ENCODE assay signal across 28 cellular contexts in the genomic region with DNA sequence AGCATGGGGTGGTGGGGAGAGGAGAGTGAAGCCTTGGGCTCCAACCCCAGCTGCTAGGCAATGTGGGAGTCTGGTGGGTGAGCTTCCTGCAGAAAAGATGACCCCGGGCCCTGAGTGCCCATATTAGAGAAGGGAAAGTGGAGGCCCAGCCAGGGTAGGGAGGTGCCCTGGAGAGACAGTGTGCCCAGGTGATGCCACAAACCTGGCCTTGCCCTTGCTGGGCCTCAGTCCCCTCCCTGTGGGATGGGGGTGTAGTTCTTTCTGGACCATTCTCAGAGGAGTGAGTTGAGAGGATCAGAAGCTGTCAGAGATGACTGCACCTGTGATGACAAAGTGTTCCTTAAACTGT. TPM values are rescaled to one million over a fixed set of nuclear protein-coding genes. Genes with fewer than 3 reads are reported as not detected.
DNase-seq lines count a peak whose midpoint lies in the region; ATAC-seq and TF ChIP-seq lines count a peak whose summit lies in the region.
"Had no signal": no experiment of that assay in that cellular context is flagged by ENCODE, and none has a peak within 500 bp of the region (broad histone marks: within the 10 kb centered on the region; RNA-seq: fewer than 3 reads in every experiment).

No MANE protein-coding gene starts in this region.

- TF ChIP-seq EP300 in suprapubic skin (IDR thresholded peaks at IDR 0.05) = no peak

- DNase-seq in Right ventricle myocardium superior (peak; percentile 14), heart right ventricle (no peak), islet precursor cell (peak; percentile 26), ureter (ENCODE audit: low spot score) (peak; percentile 20), suprapubic skin (ENCODE audit: low spot score in 2 of 2) (no peak)
- no peak for DNase-seq in stimulated activated CD8-positive, alpha-beta memory T cell treated with anti-CD3 and anti-CD28 coated beads, Interleukin-4, amount 100 ng/mL, for 48 hours
- DNase-seq in activated CD4-positive, alpha-beta T cell treated with anti-CD3 and anti-CD28 coated beads, Interleukin-2, amount 50 U/mL, for 48 hours = no peak
- DNase-seq: AML-193; C1 segment of cervical spinal cord; CD4-positive, alpha-beta memory T cell; COR-L47; EL; GDM1; NCI-H1048; NCI-H1417; NCI-H1694; NCI-H2029 treated with DMSO at 0.1 percent for 48 hours; NCI-H446 treated with DMSO at 0.1 percent for 48 hours; NCI-H526; PC-3 had no signal

- WGBS in heart right ventricle, 2 donors = 77 to 97% methylated on average over 1 of the region's 1 CpG
- 100% methylated on average over 1 of the region's 1 CpG for WGBS in suprapubic skin

- no peaks in the 10 kb centered on the region for H3K27me3 ChIP-seq in heart right ventricle
- H3K27me3 ChIP-seq in suprapubic skin = no peaks in the 10 kb centered on the region
- H3K27me3 ChIP-seq: SJSA1 had no signal

- no peak for TF ChIP-seq POLR2A in suprapubic skin (IDR thresholded peaks at IDR 0.05)

- H3K4me1 ChIP-seq in heart right ventricle (no peaks in the 10 kb centered on the region), suprapubic skin (no peaks in the 10 kb centered on the region)
- H3K4me1 ChIP-seq: A549, SJSA1 had no signal

- H3K27ac ChIP-seq in heart right ventricle = no peak overlapping the region
- peak overlapping the region; percentile 77 for H3K27ac ChIP-seq in KOPT-K1 (ENCODE audit: low read depth, low read length, poor library complexity, severe bottlenecking)
- H3K27ac ChIP-seq in suprapubic skin = no peak overlapping the region
- H3K27ac ChIP-seq: A549, HL-60, KMS-11, SJSA1 had no signal

- no peaks in the 10 kb centered on the region for H3K36me3 ChIP-seq in heart right ventricle
- H3K36me3 ChIP-seq in KOPT-K1 (ENCODE audit: insufficient read depth, low read length) = no peaks in the 10 kb centered on the region
- H3K36me3 ChIP-seq in suprapubic skin = no peaks in the 10 kb centered on the region
- H3K36me3 ChIP-seq: SJSA1 had no signal

- H3K4me3 ChIP-seq in heart right ventricle (no peak overlapping the region), suprapubic skin (no peak overlapping the region)
- H3K4me3 ChIP-seq: A549, SJSA1 had no signal

- TF ChIP-seq CTCF in heart right ventricle (IDR thresholded peaks at IDR 0.05) = no peak
- no peak for TF ChIP-seq CTCF in suprapubic skin (IDR thresholded peaks at IDR 0.05)

- ATAC-seq in Right ventricle myocardium superior (ENCODE audit: poor library complexity) = no peak
- ATAC-seq in heart right ventricle = no peak
- ATAC-seq: A549, HCT116, PC-3, Right ventricle myocardium inferior had no signal

- intact Hi-C loops in Right ventricle myocardium superior (cut with DNase I) (no loop called here), heart right ventricle (cut with DNase I) (no loop called here)

- H3K9me3 ChIP-seq in heart right ventricle (no peaks in the 10 kb centered on the region), KOPT-K1 (ENCODE audit: insufficient read depth, low read length, poor library complexity, severe bottlenecking) (no peaks in the 10 kb centered on the region), suprapubic skin (no peaks in the 10 kb centered on the region)
- H3K9me3 ChIP-seq: A549, SJSA1 had no signal

RNA-seq across cellular contexts. Expression of a gene that starts 51.5 kb away (rescaled TPM):
- total RNA-seq in Right ventricle myocardium superior = 15.2 TPM
- 10 to 100 TPM; 10.8 to 23.4 (median 16.6) TPM for total RNA-seq in heart right ventricle
- 10 to 100 TPM in 1 of 2 donors, 1 to 10 TPM in 1; 8.9 to 11.0 TPM for polyA plus RNA-seq in heart right ventricle
- 23.2 TPM for total RNA-seq in ureter
- 10 to 100 TPM in 2 of 4 donors, 1 to 10 TPM in 2; 2.8 to 15.5 (median 7.1) TPM for total RNA-seq in suprapubic skin
- total RNA-seq: PC-3, SJSA1 had no signal
- polyA plus RNA-seq: CD4-positive, alpha-beta memory T cell; IgD-negative memory B cell had no signal

Comparison
In these comparisons a context has a peak if more than half of its experiments do, and no peak if none do; other contexts are left out.
1. DNase-seq: peak in Right ventricle myocardium superior (single experiment), islet precursor cell (single experiment) and ureter (single experiment); none in heart right ventricle (0 of 2), stimulated activated CD8-positive, alpha-beta memory T cell treated with anti-CD3 and anti-CD28 coated beads, Interleukin-4, amount 100 ng/mL, for 48 hours (single experiment), suprapubic skin (0 of 2) and activated CD4-positive, alpha-beta T cell treated with anti-CD3 and anti-CD28 coated beads, Interleukin-2, amount 50 U/mL, for 48 hours (0 of 2).